ENCODE assay signal across 13 cellular contexts in the genomic region with DNA sequence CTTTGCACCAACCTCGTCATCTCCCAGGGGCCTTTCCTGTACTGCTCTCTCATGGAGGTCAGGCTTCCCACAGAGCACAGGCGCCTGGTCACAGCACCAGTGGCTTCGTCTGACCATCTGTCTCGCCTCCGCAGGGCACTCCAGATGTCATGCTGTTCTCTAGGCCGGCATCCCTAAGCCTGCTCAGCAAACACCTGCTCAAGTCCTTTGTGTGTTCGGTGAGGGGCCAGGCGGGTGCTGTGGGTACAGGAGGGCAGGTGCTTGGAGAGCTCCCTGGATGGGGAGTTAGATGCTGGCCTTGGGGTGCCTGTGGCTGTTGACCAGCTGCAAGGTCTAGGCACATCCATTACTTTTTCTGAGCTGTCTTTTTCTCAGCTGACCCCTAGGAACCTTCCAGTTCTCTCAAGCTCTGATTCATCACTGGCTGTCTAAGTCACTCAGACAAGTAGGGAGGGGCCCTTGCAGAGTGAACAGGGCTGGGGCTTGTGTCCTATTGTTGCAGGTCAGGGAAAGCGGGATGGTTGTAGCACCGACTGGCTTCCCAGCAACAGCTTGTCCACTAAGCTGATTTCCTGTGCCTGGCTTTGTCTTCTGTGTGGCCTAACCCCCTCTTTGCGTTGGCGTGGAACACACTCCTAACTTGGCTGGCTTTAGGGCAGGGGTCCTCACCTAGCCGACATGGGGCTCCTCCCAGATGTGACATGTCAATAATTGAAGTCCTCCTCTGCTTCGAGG. TPM values are rescaled to one million over a fixed set of nuclear protein-coding genes. Genes with fewer than 3 reads are reported as not detected.
DNase-seq lines count a peak whose midpoint lies in the region; ATAC-seq, FAIRE-seq and TF ChIP-seq lines count a peak whose summit lies in the region.
"Had no signal": no experiment of that assay in that cellular context is flagged by ENCODE, and none has a peak within 500 bp of the region (broad histone marks: within the 10 kb centered on the region; RNA-seq: fewer than 3 reads in every experiment).

No MANE protein-coding gene starts in this region.

- H3K27ac Mint-ChIP-seq in neural crest cell (ENCODE audit: unreplicated experiment) = peak overlapping the region; percentile 54
- H3K27ac Mint-ChIP-seq in effector memory CD8-positive, alpha-beta T cell = no peak overlapping the region
- H3K27ac Mint-ChIP-seq: activated naive CD8-positive, alpha-beta T cell treated with anti-CD3 and anti-CD28 coated beads, Interleukin-2, amount 10 ng/mL, durations not matched to agents 7 days and 5 days had no signal

- no peak for TF ChIP-seq EP300 in K562 (IDR thresholded peaks at IDR 0.05; ENCODE audit: low read length)

- H3K27me3 ChIP-seq in K562 (ENCODE audit: control insufficient read depth in 2 of 2, insufficient read depth in 2 of 2, low read length in 2 of 2) = no peaks in the 10 kb centered on the region
- H3K27me3 ChIP-seq: colonic mucosa, stomach had no signal

- no TSS peak for BruUV-seq in K562 (replicated peaks; lab: Mats Ljungman, UMichigan)

- no peak for TF ChIP-seq POLR2A in K562 (conservative IDR thresholded peaks at IDR 0.05)

- intact Hi-C loops in K562 (cut with micrococcal nuclease) = no loop called here

- peaks cover 7% of the 10 kb centered on the region for H3K9me1 ChIP-seq in K562 (ENCODE audit: control insufficient read depth, insufficient read depth, low read length)

- no peak for TF ChIP-seq RAD21 in K562 (CRISPR knock-in tag; conservative IDR thresholded peaks at IDR 0.05 in 1 of 2, IDR thresholded peaks at IDR 0.05 in 1 of 2)

- no peaks in the 10 kb centered on the region for H3K9me3 Mint-ChIP-seq in neural crest cell
- no peaks in the 10 kb centered on the region for H3K9me3 Mint-ChIP-seq in effector memory CD8-positive, alpha-beta T cell

- H3K9ac ChIP-seq in K562 (ENCODE audit: insufficient read depth in 1 of 2, low read depth in 2 of 2, low read length in 2 of 2) = peak overlapping the region in 1 of 2 experiments; percentile 5; a peak in 1 of 4 replicates

- no peaks in the 10 kb centered on the region for H3K9me3 ChIP-seq in K562 (replicated peaks; ENCODE audit: control insufficient read depth, insufficient read depth, low read depth, low read length)
- H3K9me3 ChIP-seq: colonic mucosa, stomach had no signal

- peaks cover 34% of the 10 kb centered on the region for H3K36me3 Mint-ChIP-seq in neural crest cell (ENCODE audit: low read depth)
- H3K36me3 Mint-ChIP-seq in effector memory CD8-positive, alpha-beta T cell (ENCODE audit: insufficient read depth) = no peaks in the 10 kb centered on the region

- H2AFZ ChIP-seq in K562 (ENCODE audit: low read depth, low read length) = no peak overlapping the region

- H3K27me3 Mint-ChIP-seq in neural crest cell (ENCODE audit: low read depth) = peaks cover 9% of the 10 kb centered on the region
- no peaks in the 10 kb centered on the region for H3K27me3 Mint-ChIP-seq in effector memory CD8-positive, alpha-beta T cell
- H3K27me3 Mint-ChIP-seq: activated naive CD8-positive, alpha-beta T cell treated with anti-CD3 and anti-CD28 coated beads, Interleukin-2, amount 10 ng/mL, durations not matched to agents 7 days and 5 days had no signal

- CTCF ChIA-PET in K562 (lab: Yijun Ruan, JAX; ENCODE audit: low intra/inter-chr PET ratio) = no interaction called here

- H3K36me3 ChIP-seq in K562 (ENCODE audit: control insufficient read depth, insufficient read depth, low read length) = peaks cover 99% of the 10 kb centered on the region
- H3K36me3 ChIP-seq: colonic mucosa, stomach had no signal

- TF ChIP-seq CTCF in K562 (IDR thresholded peaks at IDR 0.05 in 2 of 3, conservative IDR thresholded peaks at IDR 0.05 in 1 of 3; ENCODE audit: insufficient read depth in 2 of 3, low read depth in 1 of 3, low read length in 3 of 3) (no peak), neural crest cell (conservative IDR thresholded peaks at IDR 0.05) (no peak)

- no peak overlapping the region for H3K27ac ChIP-seq in K562 (ENCODE audit: extremely low read depth, low read depth, low read length)
- H3K27ac ChIP-seq: colonic mucosa, RWPE1, stomach had no signal

- H3K4me3 ChIP-seq in K562 = no peak overlapping the region
- H3K4me3 ChIP-seq: colonic mucosa, stomach had no signal

- no peak for ATAC-seq in K562
- ATAC-seq in GM18909 (IDR thresholded peaks at IDR 0.05; ENCODE audit: poor library complexity, unreplicated experiment) = no peak
- ATAC-seq in effector memory CD8-positive, alpha-beta T cell (replicated peaks) = no peak
- no peak for ATAC-seq in HG02840 (IDR thresholded peaks at IDR 0.05; ENCODE audit: low FRiP score, unreplicated experiment)

- no peak overlapping the region for H3K4me2 ChIP-seq in K562 (ENCODE audit: insufficient read depth, low read length)

- POLR2A ChIA-PET in K562 (lab: Yijun Ruan, JAX) = interaction anchor here (0.7 to 4.6 kb wide), 6 partner anchors 10 to 195 kb away, joined by 3 to 33 read pairs (median 4); no protein-coding TSS in a partner anchor

- DNase-seq in ELR (ENCODE audit: low read depth) = peak; percentile 39
- peak; percentile 72 for DNase-seq in NCI-H2107 treated with DMSO at 0.1 percent for 48 hours (lab: John Stamatoyannopoulos, UW; ENCODE audit: unreplicated experiment)
- DNase-seq in K562 (ENCODE audit: extremely low read depth in 1 of 4, low spot score in 3 of 4) = no peak
- DNase-seq in neural crest cell (ENCODE audit: low read depth, low spot score) = no peak
- DNase-seq in effector memory CD8-positive, alpha-beta T cell = no peak
- DNase-seq: activated naive CD8-positive, alpha-beta T cell treated with anti-CD3 and anti-CD28 coated beads, Interleukin-2, amount 10 ng/mL, durations not matched to agents 7 days and 5 days; colonic mucosa; stomach had no signal

- H3K4me1 ChIP-seq in K562 (replicated peaks in 1 of 2; ENCODE audit: control insufficient read depth in 2 of 2, insufficient read depth in 2 of 2, low read length in 2 of 2) = peaks cover 0 to 4% of the 10 kb centered on the region in 2 experiments; a peak in 1 of 5 replicates
- H3K4me1 ChIP-seq: colonic mucosa, stomach had no signal

- in situ Hi-C loops in K562 (cut with MboI) = no loop called here

- peaks cover 10% of the 10 kb centered on the region for H3K4me1 Mint-ChIP-seq in neural crest cell
- no peaks in the 10 kb centered on the region for H3K4me1 Mint-ChIP-seq in effector memory CD8-positive, alpha-beta T cell (ENCODE audit: low read depth in 2 of 2)
- H3K4me1 Mint-ChIP-seq: CD14-positive monocyte had no signal

- 94% methylated on average over 14 of the region's 14 CpGs for WGBS in K562 (ENCODE audit: insufficient coverage, low coverage, missing lambda C conversion rate)

- H3K4me3 Mint-ChIP-seq in neural crest cell = no peak overlapping the region
- no peak overlapping the region for H3K4me3 Mint-ChIP-seq in effector memory CD8-positive, alpha-beta T cell
- H3K4me3 Mint-ChIP-seq: activated naive CD8-positive, alpha-beta T cell treated with anti-CD3 and anti-CD28 coated beads, Interleukin-2, amount 10 ng/mL, durations not matched to agents 7 days and 5 days; CD14-positive monocyte had no signal

- FAIRE-seq in K562 (lab: Jason Lieb, UNC) = no peak
- FAIRE-seq: TTC549 had no signal

- H4K20me1 ChIP-seq in K562 (replicated peaks; ENCODE audit: control insufficient read depth, insufficient read depth, low read length) = peaks cover 8% of the 10 kb centered on the region

- no peaks in the 10 kb centered on the region for H3K79me2 ChIP-seq in K562 (ENCODE audit: control insufficient read depth, insufficient read depth, low read length)

RNA-seq across cellular contexts. Expression of gene CLDN5, which starts 9.2 kb away (rescaled TPM):
- total RNA-seq in K562 (2011; cell fraction: chromatin; rRNA removed; ENCODE audit: low replicate concordance) = not detected in 2 replicates
- not detected in 2 replicates for total RNA-seq in K562 (2011; cell fraction: nucleolus; rRNA removed)
- not detected in 2 replicates for total RNA-seq in K562 (2011; cell fraction: nucleoplasm; rRNA removed)
- not detected in 2 replicates for total RNA-seq in K562 (2014; rRNA removed)
- not detected in 2 replicates for total RNA-seq in K562 (2014; rRNA removed; fragmentation: Illumina TruSeq; extraction: Trizol)
- total RNA-seq in K562 (2015; rRNA removed; fragmentation: Illumina TruSeq; extraction: Trizol) = not detected in 2 replicates
- 0.16 and 0.20 TPM in 2 replicates for total RNA-seq in K562 (2021)
- polyA plus RNA-seq in K562 (2011; rRNA removed) = not detected in 2 replicates
- not detected in 2 replicates for polyA plus RNA-seq in K562 (2011; cell fraction: cytosol; rRNA removed)
- polyA plus RNA-seq in K562 (2011; cell fraction: nucleus; rRNA removed) = not detected in 2 replicates
- polyA plus RNA-seq in K562 (2012) = 0.08 and 0.18 TPM in 2 replicates
- polyA plus RNA-seq in K562 (2014; fragmentation: Illumina TruSeq; extraction: Trizol) = not detected in 2 replicates
- polyA plus RNA-seq in K562 (2014; fragmentation: Nextera tagmentation; extraction: Ambion mirVana) = not detected
- not detected in 2 replicates for polyA plus RNA-seq in K562 (2014; rRNA removed)
- not detected in 2 replicates for polyA minus RNA-seq in K562 (2011; rRNA and poly(A)+ RNA removed)
- not detected in 2 replicates for polyA minus RNA-seq in K562 (2011; cell fraction: cytosol; rRNA and poly(A)+ RNA removed)
- polyA minus RNA-seq in K562 (2011; cell fraction: nucleus; rRNA and poly(A)+ RNA removed) = not detected in 2 replicates
- 1.0 and 1.3 TPM in 2 replicates for total RNA-seq in neural crest cell
- total RNA-seq: activated naive CD8-positive, alpha-beta T cell treated with anti-CD3 and anti-CD28 coated beads, Interleukin-2, amount 10 ng/mL, durations not matched to agents 7 days and 5 days had no signal

RNA-seq across cellular contexts. Expression of gene CDC45, which starts 35.3 kb away (rescaled TPM):
- 810 and 853 TPM in 2 replicates for total RNA-seq in K562 (2011; cell fraction: chromatin; rRNA removed; ENCODE audit: low replicate concordance)
- total RNA-seq in K562 (2011; cell fraction: nucleolus; rRNA removed) = 339 and 346 TPM in 2 replicates
- total RNA-seq in K562 (2011; cell fraction: nucleoplasm; rRNA removed) = 307 and 398 TPM in 2 replicates
- 415 and 450 TPM in 2 replicates for total RNA-seq in K562 (2014; rRNA removed)
- 263 and 295 TPM in 2 replicates for total RNA-seq in K562 (2014; rRNA removed; fragmentation: Illumina TruSeq; extraction: Trizol)
- 239 and 251 TPM in 2 replicates for total RNA-seq in K562 (2015; rRNA removed; fragmentation: Illumina TruSeq; extraction: Trizol)
- 312 and 319 TPM in 2 replicates for total RNA-seq in K562 (2021)
- polyA plus RNA-seq in K562 (2011; rRNA removed) = 580 and 584 TPM in 2 replicates
- 370 and 430 TPM in 2 replicates for polyA plus RNA-seq in K562 (2011; cell fraction: cytosol; rRNA removed)
- 642 and 944 TPM in 2 replicates for polyA plus RNA-seq in K562 (2011; cell fraction: nucleus; rRNA removed)
- polyA plus RNA-seq in K562 (2012) = 267 and 326 TPM in 2 replicates
- polyA plus RNA-seq in K562 (2014; fragmentation: Illumina TruSeq; extraction: Trizol) = 412 and 430 TPM in 2 replicates
- 100 to 1,000 TPM; 276 to 465 TPM for polyA plus RNA-seq in K562 (2014; fragmentation: Nextera tagmentation; extraction: Ambion mirVana)
- 410 and 427 TPM in 2 replicates for polyA plus RNA-seq in K562 (2014; rRNA removed)
- 415 and 540 TPM in 2 replicates for polyA minus RNA-seq in K562 (2011; rRNA and poly(A)+ RNA removed)
- polyA minus RNA-seq in K562 (2011; cell fraction: cytosol; rRNA and poly(A)+ RNA removed) = 153 and 162 TPM in 2 replicates
- 185 and 445 TPM in 2 replicates for polyA minus RNA-seq in K562 (2011; cell fraction: nucleus; rRNA and poly(A)+ RNA removed)
- 47.1 and 49.8 TPM in 2 replicates for total RNA-seq in neural crest cell
- polyA plus RNA-seq: CD14-positive monocyte had no signal

RNA-seq across cellular contexts. Expression of gene UFD1, which starts 36.0 kb away (rescaled TPM):
- 307 and 375 TPM in 2 replicates for total RNA-seq in K562 (2011; cell fraction: chromatin; rRNA removed; ENCODE audit: low replicate concordance)
- total RNA-seq in K562 (2011; cell fraction: nucleolus; rRNA removed) = 219 and 230 TPM in 2 replicates
- 278 and 374 TPM in 2 replicates for total RNA-seq in K562 (2011; cell fraction: nucleoplasm; rRNA removed)
- total RNA-seq in K562 (2014; rRNA removed) (238 and 290 TPM in 2 replicates), K562 (2014; rRNA removed; fragmentation: Illumina TruSeq; extraction: Trizol) (361 and 365 TPM in 2 replicates), K562 (2015; rRNA removed; fragmentation: Illumina TruSeq; extraction: Trizol) (330 and 363 TPM in 2 replicates), K562 (2021) (284 and 307 TPM in 2 replicates), neural crest cell (69.4 and 71.5 TPM in 2 replicates)
- polyA plus RNA-seq in K562 (2011; rRNA removed) (428 and 564 TPM in 2 replicates), K562 (2014; fragmentation: Illumina TruSeq; extraction: Trizol) (551 and 645 TPM in 2 replicates), K562 (2014; fragmentation: Nextera tagmentation; extraction: Ambion mirVana) (100 to 1,000 TPM; 503 to 627 TPM), K562 (2014; rRNA removed) (321 and 446 TPM in 2 replicates)
- polyA plus RNA-seq in K562 (2011; cell fraction: cytosol; rRNA removed) = 516 and 625 TPM in 2 replicates
- polyA plus RNA-seq in K562 (2011; cell fraction: nucleus; rRNA removed) = 577 and 723 TPM in 2 replicates
- 381 and 502 TPM in 2 replicates for polyA plus RNA-seq in K562 (2012)
- polyA minus RNA-seq in K562 (2011; rRNA and poly(A)+ RNA removed) = 432 and 439 TPM in 2 replicates
- 143 and 172 TPM in 2 replicates for polyA minus RNA-seq in K562 (2011; cell fraction: cytosol; rRNA and poly(A)+ RNA removed)
- polyA minus RNA-seq in K562 (2011; cell fraction: nucleus; rRNA and poly(A)+ RNA removed) = 99.8 and 195 TPM in 2 replicates

Comparison
In these comparisons a context has a peak if more than half of its experiments do, and no peak if none do; other contexts are left out.
1. DNase-seq: peak in ELR (single experiment) and NCI-H2107 treated with DMSO at 0.1 percent for 48 hours (single experiment); none in K562 (0 of 4), neural crest cell (single experiment) and effector memory CD8-positive, alpha-beta T cell (0 of 3).